11 cellular contexts compared by ENCODE assay signal in the genomic region with DNA sequence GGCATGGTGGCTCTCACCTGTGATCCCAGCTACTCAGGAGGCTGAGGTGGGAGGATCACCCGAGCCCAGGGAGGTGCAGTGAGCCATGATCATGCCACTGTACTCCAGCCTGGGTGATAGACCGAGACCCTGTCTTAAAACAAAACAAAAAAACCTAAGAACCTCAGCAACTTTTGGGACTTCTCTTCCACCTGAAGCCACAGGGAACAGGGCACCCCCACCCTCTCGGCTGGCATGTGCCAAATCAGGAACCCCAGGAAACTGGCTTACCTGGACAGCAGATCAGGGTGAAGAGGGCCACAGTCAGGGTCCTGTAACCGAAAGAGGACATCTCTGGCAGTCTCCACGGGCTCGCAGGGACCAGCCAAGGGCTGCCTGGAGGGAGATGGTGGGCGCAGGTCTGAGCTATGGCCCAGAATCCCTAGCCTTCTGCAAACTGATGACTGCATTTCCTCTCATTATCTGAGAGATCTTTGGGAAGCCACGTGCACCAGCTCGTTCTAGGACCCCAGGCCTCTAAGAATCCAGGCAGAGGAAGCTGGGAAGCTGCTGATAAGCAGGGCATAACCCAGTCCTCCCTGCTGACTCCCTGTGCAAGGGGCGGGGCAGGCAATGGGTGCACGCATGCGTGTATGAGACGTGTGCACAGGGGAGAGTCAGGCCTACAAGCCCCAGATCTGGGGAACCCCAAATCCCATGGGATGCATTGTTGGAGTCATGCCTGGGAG. TPM values are rescaled to one million over a fixed set of nuclear protein-coding genes. Genes with fewer than 3 reads are reported as not detected.
DNase-seq lines count a peak whose midpoint lies in the region; ATAC-seq, FAIRE-seq and TF ChIP-seq lines count a peak whose summit lies in the region.
"Had no signal": no experiment of that assay in that cellular context is flagged by ENCODE, and none has a peak within 500 bp of the region (broad histone marks: within the 10 kb centered on the region; RNA-seq: fewer than 3 reads in every experiment).

No MANE protein-coding gene starts in this region.

- POLR2A ChIA-PET in activated CD4-positive, alpha-beta T cell treated with anti-CD3 and anti-CD28 coated beads for 36 hours (lab: Charles Lee): interaction anchor here (0.6 kb wide), 1 partner anchor 11 kb away, joined by 4 read pairs; no protein-coding TSS in a partner anchor

- no peak for DNase-seq in activated CD4-positive, alpha-beta T cell treated with anti-CD3 and anti-CD28 coated beads for 36 hours
- no peak for DNase-seq in activated CD4-positive, alpha-beta T cell treated with anti-CD3 and anti-CD28 coated beads for 48 hours
- DNase-seq in adrenal gland (peak in 6 of 7 donors; percentile 44 to 78 (median 57)), kidney (peak; percentile 93), mesothelial cell of epicardium (ENCODE audit: low spot score in 2 of 2, unreplicated experiment in 2 of 2) (no peak)
- no peak for DNase-seq in stimulated activated CD4-positive, alpha-beta T cell treated with anti-CD3 and anti-CD28 coated beads, Interleukin-1b, Interleukin-23, amount 100 ng/mL, for 48 hours
- DNase-seq: 8988T; activated CD4-positive, alpha-beta T cell treated with anti-CD3 and anti-CD28 coated beads, Interleukin-2, amount 50 U/mL, for 1 hour; NCI-H1048 had no signal

- 67 to 82% (median 74%) methylated on average over 5 to 13 of the region's 13 CpGs for WGBS in adrenal gland, 4 donors

- no peaks in the 10 kb centered on the region for H3K27me3 Mint-ChIP-seq in activated CD4-positive, alpha-beta T cell treated with anti-CD3 and anti-CD28 coated beads for 36 hours
- no peaks in the 10 kb centered on the region for H3K27me3 Mint-ChIP-seq in mesothelial cell of epicardium (ENCODE audit: low read depth)
- no peaks in the 10 kb centered on the region for H3K27me3 Mint-ChIP-seq in activated T-helper 17 cell treated with anti-CD3 and anti-CD28 coated beads, Interleukin-2, amount 50 U/mL, for 72 hours

- CTCF ChIA-PET in activated CD4-positive, alpha-beta T cell treated with anti-CD3 and anti-CD28 coated beads for 36 hours (lab: Charles Lee): interaction anchor here (1.2 to 2.5 kb wide), 3 partner anchors 10 to 22 kb away, joined by 4 to 13 read pairs (median 11); a partner anchor contains a TSS

- H3K9ac ChIP-seq in kidney (ENCODE audit: low read length in 2 of 2): peak overlapping the region in 1 of 2 donors; percentile 12
- H3K9ac ChIP-seq in subcutaneous abdominal adipose tissue (ENCODE audit: low read length in 5 of 5): peak overlapping the region; percentile 21 to 66 (median 62)

- H3K4me3 Mint-ChIP-seq in activated CD4-positive, alpha-beta T cell treated with anti-CD3 and anti-CD28 coated beads for 36 hours: no peak overlapping the region
- no peak overlapping the region for H3K4me3 Mint-ChIP-seq in mesothelial cell of epicardium
- H3K4me3 Mint-ChIP-seq in activated T-helper 17 cell treated with anti-CD3 and anti-CD28 coated beads, Interleukin-2, amount 50 U/mL, for 72 hours: no peak overlapping the region

- no peak for TF ChIP-seq CTCF in adrenal gland (IDR thresholded peaks at IDR 0.05)
- TF ChIP-seq CTCF in kidney (IDR thresholded peaks at IDR 0.05; ENCODE audit: borderline replicate concordance, extremely low read depth, insufficient read depth): no peak
- TF ChIP-seq CTCF in mesothelial cell of epicardium (IDR thresholded peaks at IDR 0.05; ENCODE audit: unreplicated experiment): no peak

- H3K36me3 ChIP-seq in adrenal gland (replicated peaks in 1 of 2) (no peaks in the 10 kb centered on the region), kidney (ENCODE audit: control insufficient read depth in 1 of 2, insufficient read depth in 2 of 2, low read length in 2 of 2) (no peaks in the 10 kb centered on the region), subcutaneous abdominal adipose tissue (ENCODE audit: control insufficient read depth in 5 of 5, insufficient read depth in 5 of 5, low read length in 5 of 5) (peaks cover 0 to 31% (median 16%) of the 10 kb centered on the region in 5 donors)

- H3K27ac ChIP-seq in adrenal gland: peak overlapping the region in 2 of 5 donors; percentile 5 to 46
- peak overlapping the region in 1 of 2 donors; percentile 26 for H3K27ac ChIP-seq in kidney (ENCODE audit: low read depth in 2 of 2, low read length in 2 of 2)
- H3K27ac ChIP-seq in subcutaneous abdominal adipose tissue (ENCODE audit: low read depth, low read length): peak overlapping the region; percentile 84

- intact Hi-C loops in activated CD4-positive, alpha-beta T cell treated with anti-CD3 and anti-CD28 coated beads for 36 hours (cut with DNase I, micrococcal nuclease): no loop called here
- intact Hi-C loops in adrenal gland (cut with DNase I) (loop anchor here in 1 of 2 donors (10.0 kb wide), 1 partner anchor 82 kb away; no protein-coding TSS in a partner anchor), kidney (cut with DNase I) (no loop called here)

- H3K4me3 ChIP-seq in adrenal gland (no peak overlapping the region), kidney (ENCODE audit: low read length in 2 of 2) (peak overlapping the region; percentile 12 to 41), subcutaneous abdominal adipose tissue (ENCODE audit: low read depth in 1 of 5, low read length in 5 of 5) (peak overlapping the region; percentile 46 to 65 (median 60))

- peaks cover 20% of the 10 kb centered on the region for H3K36me3 Mint-ChIP-seq in activated CD4-positive, alpha-beta T cell treated with anti-CD3 and anti-CD28 coated beads for 36 hours (ENCODE audit: low read depth)
- H3K36me3 Mint-ChIP-seq in mesothelial cell of epicardium: no peaks in the 10 kb centered on the region
- peaks cover 66% of the 10 kb centered on the region for H3K36me3 Mint-ChIP-seq in activated T-helper 17 cell treated with anti-CD3 and anti-CD28 coated beads, Interleukin-2, amount 50 U/mL, for 72 hours (ENCODE audit: low read depth)

- peak in 1 of 2 donors; percentile 13 for TF ChIP-seq POLR2A in adrenal gland (IDR thresholded peaks at IDR 0.05)

- FAIRE-seq in kidney (lab: Jason Lieb, UNC): no peak

- H3K27ac Mint-ChIP-seq in activated CD4-positive, alpha-beta T cell treated with anti-CD3 and anti-CD28 coated beads for 36 hours: peak overlapping the region; percentile 31
- no peak overlapping the region for H3K27ac Mint-ChIP-seq in mesothelial cell of epicardium
- no peak overlapping the region for H3K27ac Mint-ChIP-seq in activated T-helper 17 cell treated with anti-CD3 and anti-CD28 coated beads, Interleukin-2, amount 50 U/mL, for 72 hours

- H3K27me3 ChIP-seq in adrenal gland (no peaks in the 10 kb centered on the region), subcutaneous abdominal adipose tissue (ENCODE audit: control insufficient read depth in 5 of 5, insufficient read depth in 4 of 5, low read length in 5 of 5) (no peaks in the 10 kb centered on the region)

- H3K4me1 ChIP-seq in adrenal gland (replicated peaks in 1 of 2) (peaks cover 3 to 34% of the 10 kb centered on the region in 2 donors), kidney (ENCODE audit: control insufficient read depth in 1 of 2, insufficient read depth in 1 of 2, low read depth in 1 of 2, low read length in 2 of 2) (peaks cover 3 to 15% of the 10 kb centered on the region in 2 donors), subcutaneous abdominal adipose tissue (ENCODE audit: control insufficient read depth in 5 of 5, insufficient read depth in 5 of 5, low read length in 5 of 5) (peaks cover 18 to 78% (median 65%) of the 10 kb centered on the region in 5 donors)

- H3K4me1 Mint-ChIP-seq in activated CD4-positive, alpha-beta T cell treated with anti-CD3 and anti-CD28 coated beads for 36 hours: peaks cover 44% of the 10 kb centered on the region
- H3K4me1 Mint-ChIP-seq in mesothelial cell of epicardium: peaks cover 9% of the 10 kb centered on the region
- H3K4me1 Mint-ChIP-seq in activated T-helper 17 cell treated with anti-CD3 and anti-CD28 coated beads, Interleukin-2, amount 50 U/mL, for 72 hours: peaks cover 19% of the 10 kb centered on the region

- H3K9me3 ChIP-seq in adrenal gland (replicated peaks in 1 of 3) (no peaks in the 10 kb centered on the region), kidney (ENCODE audit: control insufficient read depth in 1 of 2, low read length in 2 of 2) (no peaks in the 10 kb centered on the region), subcutaneous abdominal adipose tissue (ENCODE audit: control insufficient read depth in 5 of 5, low read length in 5 of 5) (no peaks in the 10 kb centered on the region)

- H3K9me3 Mint-ChIP-seq in activated CD4-positive, alpha-beta T cell treated with anti-CD3 and anti-CD28 coated beads for 36 hours (ENCODE audit: low read depth): no peaks in the 10 kb centered on the region
- peaks cover 5% of the 10 kb centered on the region for H3K9me3 Mint-ChIP-seq in mesothelial cell of epicardium
- H3K9me3 Mint-ChIP-seq in activated T-helper 17 cell treated with anti-CD3 and anti-CD28 coated beads, Interleukin-2, amount 50 U/mL, for 72 hours: no peaks in the 10 kb centered on the region

- ATAC-seq in activated CD4-positive, alpha-beta T cell treated with anti-CD3 and anti-CD28 coated beads for 36 hours: no peak
- no peak for ATAC-seq in activated T-helper 17 cell treated with anti-CD3 and anti-CD28 coated beads, Interleukin-2, amount 50 U/mL, for 72 hours (replicated peaks)

RNA-seq across cellular contexts. Expression of a gene that starts 8.4 kb away (rescaled TPM):
- 1 to 10 TPM; 1.0 to 1.5 TPM for total RNA-seq in activated CD4-positive, alpha-beta T cell treated with anti-CD3 and anti-CD28 coated beads for 36 hours
- under 1 TPM in 6 of 8 donors, not detected in 2; 0.26 to 0.84 (median 0.54) TPM for total RNA-seq in adrenal gland
- polyA plus RNA-seq in adrenal gland: under 1 TPM; 0.05 to 0.72 (median 0.71) TPM
- 4.4 TPM for total RNA-seq in kidney
- 1.2 TPM for polyA plus RNA-seq in kidney (ENCODE audit: insufficient read depth, low read depth, low replicate concordance)
- total RNA-seq in mesothelial cell of epicardium: 1.9 to 2.0 TPM (median 2.0 TPM) in 3 replicates
- total RNA-seq in activated T-helper 17 cell treated with anti-CD3 and anti-CD28 coated beads, Interleukin-2, amount 50 U/mL, for 72 hours: 1 to 10 TPM; 2.9 to 3.2 TPM

RNA-seq across cellular contexts. Expression of a gene that starts 13.9 kb away (rescaled TPM):
- total RNA-seq in activated CD4-positive, alpha-beta T cell treated with anti-CD3 and anti-CD28 coated beads for 36 hours: 10 to 100 TPM; 46.6 to 49.0 TPM
- total RNA-seq in adrenal gland: 10 to 100 TPM; 16.6 to 42.2 (median 20.9) TPM
- polyA plus RNA-seq in adrenal gland: 10 to 100 TPM in 2 of 3 donors, 1 to 10 TPM in 1; 9.6 to 40.5 (median 35.0) TPM
- 38.8 TPM for total RNA-seq in kidney
- polyA plus RNA-seq in kidney (ENCODE audit: insufficient read depth, low read depth, low replicate concordance): 55.8 TPM
- total RNA-seq in mesothelial cell of epicardium: 0.22 TPM in 1 of 3 replicates, not detected in the others
- total RNA-seq in activated T-helper 17 cell treated with anti-CD3 and anti-CD28 coated beads, Interleukin-2, amount 50 U/mL, for 72 hours: 10 to 100 TPM; 43.0 to 54.9 TPM

RNA-seq across cellular contexts. Expression of a gene that starts 33.8 kb away (rescaled TPM):
- total RNA-seq in activated CD4-positive, alpha-beta T cell treated with anti-CD3 and anti-CD28 coated beads for 36 hours: under 1 TPM; 0.21 to 0.50 TPM
- total RNA-seq in adrenal gland: 1 to 10 TPM in 7 of 8 donors, under 1 TPM in 1; 0.30 to 4.2 (median 2.1) TPM
- polyA plus RNA-seq in adrenal gland: 1 to 10 TPM in 2 of 3 donors, under 1 TPM in 1; 0.42 to 1.9 (median 1.4) TPM
- 3.4 TPM for total RNA-seq in kidney
- 0.19 TPM for polyA plus RNA-seq in kidney (ENCODE audit: insufficient read depth, low read depth, low replicate concordance)
- 0.14 to 0.60 TPM (median 0.51 TPM) in 3 replicates for total RNA-seq in mesothelial cell of epicardium
- under 1 TPM; 0.32 to 0.37 TPM for total RNA-seq in activated T-helper 17 cell treated with anti-CD3 and anti-CD28 coated beads, Interleukin-2, amount 50 U/mL, for 72 hours

Comparison
In these comparisons a context has a peak if more than half of its experiments do, and no peak if none do; other contexts are left out.
1. DNase-seq: peak in adrenal gland (6 of 7) and kidney (single experiment); none in activated CD4-positive, alpha-beta T cell treated with anti-CD3 and anti-CD28 coated beads for 36 hours (single experiment), activated CD4-positive, alpha-beta T cell treated with anti-CD3 and anti-CD28 coated beads for 48 hours (single experiment), mesothelial cell of epicardium (0 of 2) and stimulated activated CD4-positive, alpha-beta T cell treated with anti-CD3 and anti-CD28 coated beads, Interleukin-1b, Interleukin-23, amount 100 ng/mL, for 48 hours (single experiment).
2. H3K4me3 ChIP-seq: peak in kidney (2 of 2) and subcutaneous abdominal adipose tissue (5 of 5); none in adrenal gland (0 of 4).
3. RNA of a gene that starts 13.9 kb away (total RNA-seq): 43.0 to 54.9 TPM in activated T-helper 17 cell treated with anti-CD3 and anti-CD28 coated beads, Interleukin-2, amount 50 U/mL, for 72 hours, 46.6 to 49.0 TPM in activated CD4-positive, alpha-beta T cell treated with anti-CD3 and anti-CD28 coated beads for 36 hours, 38.8 TPM in kidney (single experiment) and 16.6 to 42.2 TPM in adrenal gland; 0.22 TPM in mesothelial cell of epicardium; every median in the first group is over 10 times any median in the second.